ENCODE assay signal across 17 cellular contexts in the genomic region with DNA sequence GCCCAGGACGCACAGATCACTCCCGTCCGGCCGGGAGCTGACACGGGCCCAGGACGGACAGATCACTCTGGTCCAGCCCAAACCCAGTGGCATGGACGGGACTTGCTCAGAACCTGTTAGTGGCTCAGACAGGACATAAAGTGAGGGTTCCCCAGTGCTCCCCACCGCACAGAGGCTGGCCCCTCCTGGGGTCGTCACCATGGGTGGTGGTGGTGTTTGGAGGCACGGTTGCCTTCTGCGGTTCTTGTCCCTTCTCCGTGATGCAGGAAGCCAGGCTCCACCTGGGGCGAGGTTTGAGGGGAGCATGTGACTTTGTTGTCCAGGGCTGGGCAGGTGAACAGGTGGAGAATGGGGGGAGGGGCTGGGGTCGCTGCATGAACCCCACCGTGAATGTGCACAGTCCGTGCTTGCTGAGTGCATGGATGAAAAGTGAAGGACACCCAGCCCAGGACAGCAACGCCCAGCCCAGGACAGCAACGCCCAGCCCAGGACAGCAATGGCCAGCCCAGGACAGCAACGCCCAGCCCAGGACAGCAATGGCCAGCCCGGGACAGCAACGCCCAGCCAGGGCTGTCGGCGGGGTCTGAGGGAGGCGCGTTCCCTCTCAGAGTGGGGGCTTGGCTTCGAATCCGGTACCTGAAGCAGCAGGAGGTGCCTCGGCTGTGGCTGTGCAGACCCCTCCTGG. TPM values are rescaled to one million over a fixed set of nuclear protein-coding genes. Genes with fewer than 3 reads are reported as not detected.
"Had no signal": no experiment of that assay in that cellular context is flagged by ENCODE, and none has a peak within 500 bp of the region (broad histone marks: within the 10 kb centered on the region; RNA-seq: fewer than 3 reads in every experiment).

No MANE protein-coding gene starts in this region.

- H3K27ac ChIP-seq: left lung had no signal

- FAIRE-seq: endometrium, islet of Langerhans, small intestine had no signal

- H3K4me3 Mint-ChIP-seq: activated naive CD4-positive, alpha-beta T cell treated with anti-CD3 and anti-CD28 coated beads, Interleukin-2, amount 10 ng/mL, durations not matched to agents 7 days and 5 days; nephron progenitor cell; stimulated activated memory B cell treated with anti-CD40 and anti-IgM and Interleukin-4, amounts not matched to agents 10 μg/mL and 1 μg/mL and 100 μg/mL, for 72 hours had no signal

- H3K4me1 Mint-ChIP-seq: activated naive CD4-positive, alpha-beta T cell treated with anti-CD3 and anti-CD28 coated beads, Interleukin-2, amount 10 ng/mL, durations not matched to agents 7 days and 5 days; stimulated activated memory B cell treated with anti-CD40 and anti-IgM and Interleukin-4, amounts not matched to agents 10 μg/mL and 1 μg/mL and 100 μg/mL, for 72 hours had no signal

- H3K9ac ChIP-seq: SK-N-SH had no signal

- H3K36me3 Mint-ChIP-seq: activated naive CD4-positive, alpha-beta T cell treated with anti-CD3 and anti-CD28 coated beads, Interleukin-2, amount 10 ng/mL, durations not matched to agents 7 days and 5 days; stimulated activated memory B cell treated with anti-CD40 and anti-IgM and Interleukin-4, amounts not matched to agents 10 μg/mL and 1 μg/mL and 100 μg/mL, for 72 hours had no signal

- H3K4me3 ChIP-seq: adrenal gland, esophagus squamous epithelium, left lung, upper lobe of left lung had no signal

- DNase-seq: activated CD4-positive, alpha-beta T cell treated with anti-CD3 and anti-CD28 coated beads, Interleukin-2, amount 50 U/mL, for 1 hour; activated CD4-positive, CD25-positive, alpha-beta regulatory T cell; activated naive CD4-positive, alpha-beta T cell treated with anti-CD3 and anti-CD28 coated beads, Interleukin-2, amount 10 ng/mL, durations not matched to agents 7 days and 5 days; cerebellar nuclear complex; esophagus squamous epithelium; foreskin fibroblast; left lung; nephron progenitor cell; SK-N-SH; small intestine had no signal

- H3K9me3 Mint-ChIP-seq: activated naive CD4-positive, alpha-beta T cell treated with anti-CD3 and anti-CD28 coated beads, Interleukin-2, amount 10 ng/mL, durations not matched to agents 7 days and 5 days; activated T-helper 2 cell treated with anti-CD3 and anti-CD28 coated beads, Interferon-gamma antibody, Interleukin-2, Interleukin-4, amounts not matched to agents 10 μg/mL and 5 μg/mL and 100 μg/mL, durations not matched to agents 14 hours and 24 hours and 36 hours; nephron progenitor cell had no signal

- H3K4me2 ChIP-seq: SK-N-SH had no signal

- H3K27me3 Mint-ChIP-seq: activated naive CD4-positive, alpha-beta T cell treated with anti-CD3 and anti-CD28 coated beads, Interleukin-2, amount 10 ng/mL, durations not matched to agents 7 days and 5 days had no signal

- H3K9me3 ChIP-seq: adrenal gland, esophagus squamous epithelium, left lung, SK-N-SH, upper lobe of left lung had no signal

- H3K27ac Mint-ChIP-seq: activated naive CD4-positive, alpha-beta T cell treated with anti-CD3 and anti-CD28 coated beads, Interleukin-2, amount 10 ng/mL, durations not matched to agents 7 days and 5 days; activated T-helper 2 cell treated with anti-CD3 and anti-CD28 coated beads, Interferon-gamma antibody, Interleukin-2, Interleukin-4, amounts not matched to agents 10 μg/mL and 5 μg/mL and 100 μg/mL, durations not matched to agents 14 hours and 24 hours and 36 hours; nephron progenitor cell; stimulated activated memory B cell treated with anti-CD40 and anti-IgM and Interleukin-4, amounts not matched to agents 10 μg/mL and 1 μg/mL and 100 μg/mL, for 72 hours had no signal

- H3K27me3 ChIP-seq: adrenal gland, esophagus squamous epithelium, left lung, upper lobe of left lung had no signal

RNA-seq across cellular contexts. Expression of gene FAM20C, which starts 26.7 kb away (rescaled TPM):
- total RNA-seq: T-helper 1 cell treated with Interleukin-12 subunit alpha and Interleukin-12 subunit beta and Interleukin-4 antibody, amounts not matched to agents 30 ng/mL and 1 ng/mL, for 36 hours had no signal
